Comparison of ENCODE assay signal across 18 cellular contexts in genomic region chr2:23943666-23944065, GRCh38.
"Had no signal": no experiment of that assay in that cellular context is flagged by ENCODE, and none has a peak within 500 bp of the region (broad histone marks: within the 10 kb centered on the region; RNA-seq: fewer than 3 reads in every experiment).

No MANE protein-coding gene starts in this region.

- DNase-seq: cortex of kidney; effector memory CD4-positive, alpha-beta T cell; heart left ventricle; hippocampal formation; left colon; naive thymus-derived CD4-positive, alpha-beta T cell; posterior cingulate gyrus; small intestine; stimulated activated CD4-positive, alpha-beta T cell treated with anti-CD3 and anti-CD28 coated beads, Interleukin-12 subunit alpha, Interleukin-12 subunit beta, amount 100 ng/mL, for 4 hours; stimulated activated naive CD4-positive, alpha-beta T cell; stomach; thyroid gland; upper lobe of right lung had no signal

- ATAC-seq: esophagus mucosa; heart left ventricle; left colon; naive thymus-derived CD4-positive, alpha-beta T cell; upper lobe of right lung had no signal

- H3K27ac ChIP-seq: stomach, suprapubic skin, thyroid gland, upper lobe of right lung, vagina had no signal

- H3K27me3 ChIP-seq: heart left ventricle, stomach, suprapubic skin, thyroid gland, upper lobe of right lung, vagina had no signal

- H3K4me3 ChIP-seq: heart left ventricle, stomach, suprapubic skin, thyroid gland, upper lobe of right lung, vagina had no signal

- H3K9me3 ChIP-seq: heart left ventricle, stomach, suprapubic skin, thyroid gland, upper lobe of right lung, vagina had no signal

- H3K36me3 ChIP-seq: heart left ventricle, stomach, suprapubic skin, thyroid gland, upper lobe of right lung, vagina had no signal

- FAIRE-seq: endometrium, frontal cortex, small intestine had no signal
